Comparison of ENCODE assay signal across 18 cellular contexts in the genomic region with DNA sequence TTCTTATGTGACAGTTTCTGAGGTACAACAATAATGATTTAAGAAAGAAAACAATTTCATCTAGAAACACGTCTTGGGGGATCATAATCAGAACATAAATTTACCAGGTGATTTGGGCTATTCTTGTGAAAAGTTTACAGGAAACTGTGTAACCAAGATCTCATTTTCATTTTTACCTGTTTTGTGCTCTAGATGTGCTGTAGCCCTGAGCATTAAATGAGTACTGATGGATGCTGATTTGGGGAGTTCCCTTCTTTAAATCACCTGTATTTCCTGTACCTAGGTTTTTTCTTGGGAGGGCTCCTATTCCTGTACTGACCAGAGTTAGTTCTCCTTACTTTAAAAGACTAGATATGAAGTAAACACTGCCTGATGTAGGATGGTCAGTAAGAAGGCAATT. TPM values are rescaled to one million over a fixed set of nuclear protein-coding genes. Genes with fewer than 3 reads are reported as not detected.
DNase-seq lines count a peak whose midpoint lies in the region; ATAC-seq and TF ChIP-seq lines count a peak whose summit lies in the region.
"Had no signal": no experiment of that assay in that cellular context is flagged by ENCODE, and none has a peak within 500 bp of the region (broad histone marks: within the 10 kb centered on the region; RNA-seq: fewer than 3 reads in every experiment).

No MANE protein-coding gene starts in this region.

- H3K27me3 Mint-ChIP-seq in activated naive CD4-positive, alpha-beta T cell treated with anti-CD3 and anti-CD28 coated beads, Interleukin-2, amount 50 U/mL, for 24 hours = no peaks in the 10 kb centered on the region
- H3K27me3 Mint-ChIP-seq in T-helper 17 cell = no peaks in the 10 kb centered on the region
- no peaks in the 10 kb centered on the region for H3K27me3 Mint-ChIP-seq in effector memory CD8-positive, alpha-beta T cell

- peak; percentile 47 for ATAC-seq in T-helper 17 cell
- peak; percentile 12 for ATAC-seq in effector memory CD8-positive, alpha-beta T cell (replicated peaks)
- ATAC-seq in HG02938 (IDR thresholded peaks at IDR 0.05; ENCODE audit: unreplicated experiment) = no peak
- ATAC-seq in GM18505 (IDR thresholded peaks at IDR 0.05; ENCODE audit: unreplicated experiment) = no peak
- ATAC-seq in HG03025 (IDR thresholded peaks at IDR 0.05; ENCODE audit: low FRiP score, unreplicated experiment) = no peak
- ATAC-seq: left cardiac atrium had no signal

- no peaks in the 10 kb centered on the region for H3K9me3 ChIP-seq in T-helper 17 cell (ENCODE audit: control insufficient read depth, low read length, poor library complexity, severe bottlenecking)
- H3K9me3 ChIP-seq: right atrium auricular region, SJSA1 had no signal

- peak overlapping the region; percentile 77 for H3K27ac Mint-ChIP-seq in activated naive CD4-positive, alpha-beta T cell treated with anti-CD3 and anti-CD28 coated beads, Interleukin-2, amount 50 U/mL, for 24 hours
- peak overlapping the region; percentile 54 for H3K27ac Mint-ChIP-seq in T-helper 17 cell
- peak overlapping the region; percentile 39 to 46 for H3K27ac Mint-ChIP-seq in effector memory CD8-positive, alpha-beta T cell
- H3K27ac Mint-ChIP-seq: endodermal cell had no signal

- DNase-seq in activated naive CD4-positive, alpha-beta T cell (lab: John Stamatoyannopoulos, UW) = no peak
- no peak for DNase-seq in T-helper 17 cell
- no peak for DNase-seq in effector memory CD8-positive, alpha-beta T cell
- DNase-seq in LoVo (ENCODE audit: low spot score) = no peak
- DNase-seq: activated CD8-positive, alpha-beta memory T cell treated with anti-CD3 and anti-CD28 coated beads for 24 hours; endodermal cell; H9; left cardiac atrium; midbrain; NCI-H2029; NCI-H510A; nucleus accumbens had no signal

- no peaks in the 10 kb centered on the region for H3K9me3 Mint-ChIP-seq in activated naive CD4-positive, alpha-beta T cell treated with anti-CD3 and anti-CD28 coated beads, Interleukin-2, amount 50 U/mL, for 24 hours
- no peaks in the 10 kb centered on the region for H3K9me3 Mint-ChIP-seq in effector memory CD8-positive, alpha-beta T cell
- H3K9me3 Mint-ChIP-seq: endodermal cell, H9 had no signal

- peaks cover 15% of the 10 kb centered on the region for H3K36me3 Mint-ChIP-seq in activated naive CD4-positive, alpha-beta T cell treated with anti-CD3 and anti-CD28 coated beads, Interleukin-2, amount 50 U/mL, for 24 hours
- peaks cover 4% of the 10 kb centered on the region for H3K36me3 Mint-ChIP-seq in T-helper 17 cell (ENCODE audit: low read depth)
- peaks cover 36% of the 10 kb centered on the region for H3K36me3 Mint-ChIP-seq in effector memory CD8-positive, alpha-beta T cell (ENCODE audit: insufficient read depth)

- H3K4me1 Mint-ChIP-seq in activated naive CD4-positive, alpha-beta T cell treated with anti-CD3 and anti-CD28 coated beads, Interleukin-2, amount 50 U/mL, for 24 hours = peaks cover 96% of the 10 kb centered on the region
- peaks cover 74% of the 10 kb centered on the region for H3K4me1 Mint-ChIP-seq in T-helper 17 cell
- H3K4me1 Mint-ChIP-seq in effector memory CD8-positive, alpha-beta T cell (ENCODE audit: low read depth in 2 of 2) = peaks cover 61 to 88% of the 10 kb centered on the region in 2 donors

- TF ChIP-seq POLR2A in GM18505 (IDR thresholded peaks at IDR 0.05; ENCODE audit: borderline replicate concordance, extremely low read depth, insufficient read depth, insufficient read length) = no peak

- peak overlapping the region; percentile 63 for H3K4me3 Mint-ChIP-seq in activated naive CD4-positive, alpha-beta T cell treated with anti-CD3 and anti-CD28 coated beads, Interleukin-2, amount 50 U/mL, for 24 hours
- H3K4me3 Mint-ChIP-seq in T-helper 17 cell = peak overlapping the region; percentile 56
- peak overlapping the region; percentile 51 to 78 for H3K4me3 Mint-ChIP-seq in effector memory CD8-positive, alpha-beta T cell
- H3K4me3 Mint-ChIP-seq: endodermal cell, H9 had no signal

RNA-seq across cellular contexts. Expression of a gene that starts 12.7 kb away (rescaled TPM):
- 100 to 1,000 TPM; 318 to 325 TPM for total RNA-seq in T-helper 17 cell

RNA-seq across cellular contexts. Expression of a gene that starts 35.5 kb away (rescaled TPM):
- 100 to 1,000 TPM; 106 to 123 TPM for total RNA-seq in T-helper 17 cell

Comparison
In these comparisons a context has a peak if more than half of its experiments do, and no peak if none do; other contexts are left out.
1. ATAC-seq: peak in T-helper 17 cell (single experiment) and effector memory CD8-positive, alpha-beta T cell (single experiment); none in HG02938 (single experiment), GM18505 (single experiment) and HG03025 (single experiment).
2. Peak in every context shown above with its lines, with median percentiles within 50 percentile points of each other: H3K27ac Mint-ChIP-seq and H3K4me3 Mint-ChIP-seq.